35 cellular contexts compared by ENCODE assay signal in the genomic region with DNA sequence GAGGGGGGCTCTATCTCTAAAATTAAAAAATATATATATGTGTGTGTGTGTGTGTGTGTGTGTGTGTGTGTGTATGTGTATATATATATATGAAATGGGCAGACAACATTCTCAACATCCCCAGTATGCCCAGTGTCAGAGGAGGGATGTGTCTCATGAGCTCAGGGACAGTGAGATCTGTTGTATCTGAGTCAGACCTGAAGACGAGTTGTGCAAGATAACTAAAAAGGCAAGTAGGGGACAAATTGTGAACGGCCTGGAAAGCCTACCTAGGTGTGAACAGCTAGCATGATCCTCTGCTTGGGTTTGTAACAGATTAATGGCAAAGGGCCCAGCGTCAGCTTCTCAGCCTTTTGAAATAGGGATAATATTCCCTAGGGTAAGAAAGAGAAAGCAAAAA.
"Had no signal": no experiment of that assay in that cellular context is flagged by ENCODE, and none has a peak within 500 bp of the region (broad histone marks: within the 10 kb centered on the region; RNA-seq: fewer than 3 reads in every experiment).

No MANE protein-coding gene starts in this region.

- H3K27ac ChIP-seq: KMS-11 had no signal

- H3K9me3 ChIP-seq: MG63 had no signal

- H3K36me3 ChIP-seq: MG63 had no signal

- DNase-seq: Karpas-422, Kasumi-1, KG1, MG63, MM.1S, MV-4-11, NCI-H1048, NCI-H1092, NCI-H1092 treated with DMSO at 0.1 percent for 48 hours, NCI-H1105, NCI-H1105 treated with DMSO at 0.1 percent for 48 hours, NCI-H1417, NCI-H1417 treated with DMSO at 0.1 percent for 48 hours, NCI-H1436, NCI-H1436 treated with DMSO at 0.1 percent for 48 hours, NCI-H146, NCI-H1694, NCI-H1694 treated with DMSO at 0.1 percent for 48 hours, NCI-H187, NCI-H187 treated with DMSO at 0.1 percent for 48 hours, NCI-H1930, NCI-H2029, NCI-H2029 treated with DMSO at 0.1 percent for 48 hours, NCI-H2081, NCI-H2081 treated with DMSO at 0.1 percent for 48 hours, NCI-H2107, NCI-H2171, NCI-H2171 treated with DMSO at 0.1 percent for 48 hours, NCI-H2227 treated with DMSO at 0.1 percent for 48 hours, NCI-H226, NCI-H345, NCI-H446, NCI-H446 treated with DMSO at 0.1 percent for 48 hours, NCI-H510A had no signal

- H3K27me3 ChIP-seq: MG63 had no signal

- H3K4me3 ChIP-seq: MG63 had no signal
